ENCODE assay signal across 29 cellular contexts in the genomic region with DNA sequence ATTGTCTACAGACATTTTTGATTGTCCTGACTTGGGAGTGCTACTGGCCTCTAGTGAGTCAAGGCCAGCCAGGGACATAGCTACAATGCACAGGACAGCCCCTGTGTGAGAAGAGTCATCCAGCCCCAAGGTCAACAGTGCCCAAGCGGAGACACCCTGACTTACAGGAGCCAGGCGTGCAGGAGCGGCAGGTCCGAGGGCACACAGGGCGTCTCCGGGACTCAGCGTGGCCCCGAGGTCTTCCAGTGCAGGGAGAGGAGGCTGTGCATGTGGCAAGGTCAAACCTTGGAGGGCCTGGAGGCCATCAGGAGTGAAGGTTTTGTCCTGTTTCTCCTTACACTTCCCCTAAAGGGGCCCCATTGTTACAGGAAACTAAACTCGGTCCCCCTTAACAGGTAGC.
"Had no signal": no experiment of that assay in that cellular context is flagged by ENCODE, and none has a peak within 500 bp of the region (broad histone marks: within the 10 kb centered on the region; RNA-seq: fewer than 3 reads in every experiment).

No MANE protein-coding gene starts in this region.

- H3K9me3 ChIP-seq: esophagus muscularis mucosa, gastrocnemius medialis, heart left ventricle had no signal

- H3K4me3 ChIP-seq: coronary artery, dorsolateral prefrontal cortex, esophagus muscularis mucosa, gastrocnemius medialis, heart left ventricle had no signal

- ATAC-seq: activated CD4-positive, alpha-beta T cell treated with anti-CD3 and anti-CD28 coated beads for 36 hours; activated CD8-positive, alpha-beta memory T cell treated with anti-CD3 and anti-CD28 coated beads, Interleukin-2, amount 10 ng/mL, durations not matched to agents 7 days and 5 days; activated CD8-positive, alpha-beta T cell treated with anti-CD3 and anti-CD28 coated beads, Interleukin-2, amount 10 ng/mL, durations not matched to agents 7 days and 5 days; activated naive CD4-positive, alpha-beta T cell treated with anti-CD3 and anti-CD28 coated beads, Interleukin-2, amount 50 U/mL, for 72 hours; foreskin keratinocyte; gastrocnemius medialis; heart left ventricle had no signal

- DNase-seq: activated CD4-positive, alpha-beta memory T cell treated with anti-CD3 and anti-CD28 coated beads for 36 hours; activated CD4-positive, alpha-beta T cell treated with anti-CD3 and anti-CD28 coated beads for 36 hours; activated CD4-positive, alpha-beta T cell treated with anti-CD3 and anti-CD28 coated beads, Interleukin-2, amount 10 ng/mL, durations not matched to agents 24 days and 14 days; activated CD4-positive, CD25-positive, alpha-beta regulatory T cell; activated CD4-positive, CD25-positive, alpha-beta regulatory T cell treated with anti-CD3 and anti-CD28 coated beads, Interleukin-2, amount 50 U/mL, for 72 hours; activated CD8-positive, alpha-beta memory T cell treated with anti-CD3 and anti-CD28 coated beads, Interleukin-2, amount 10 ng/mL, durations not matched to agents 7 days and 5 days; activated CD8-positive, alpha-beta memory T cell treated with anti-CD3 and anti-CD28 coated beads, Interleukin-2, amount 50 U/mL, for 4 hours; activated CD8-positive, alpha-beta T cell treated with anti-CD3 and anti-CD28 coated beads, Interleukin-2, amount 10 ng/mL, durations not matched to agents 7 days and 5 days; activated effector memory CD4-positive, alpha-beta T cell treated with anti-CD3 and anti-CD28 coated beads, Interleukin-2, amount 50 U/mL, for 16 hours; activated naive CD4-positive, alpha-beta T cell; activated naive CD4-positive, alpha-beta T cell treated with anti-CD3 and anti-CD28 coated beads, Interleukin-2, amount 10 ng/mL, durations not matched to agents 7 days and 5 days; activated naive CD8-positive, alpha-beta T cell treated with anti-CD3 and anti-CD28 coated beads, Interleukin-2, amount 10 ng/mL, durations not matched to agents 7 days and 5 days; activated T-cell treated with anti-CD3 and anti-CD28 coated beads, Interleukin-2, amount 50 U/mL, for 1 hour; activated T-cell treated with anti-CD3 and anti-CD28 coated beads, Interleukin-2, amount 50 U/mL, for 48 hours; amniotic stem cell; anterior cingulate cortex; brain microvascular endothelial cell; dorsolateral prefrontal cortex; effector memory CD4-positive, alpha-beta T cell; endodermal cell; erythroblast; foreskin keratinocyte; gastrocnemius medialis; glutamatergic neuron; heart left ventricle; T-helper 2 cell had no signal

- H3K36me3 ChIP-seq: brain microvascular endothelial cell, esophagus muscularis mucosa, gastrocnemius medialis, heart left ventricle had no signal

- H3K27me3 ChIP-seq: brain microvascular endothelial cell, dorsolateral prefrontal cortex, foreskin keratinocyte, gastrocnemius medialis, heart left ventricle had no signal

- H3K27ac ChIP-seq: brain microvascular endothelial cell, coronary artery, dorsolateral prefrontal cortex, esophagus muscularis mucosa, foreskin keratinocyte, gastrocnemius medialis, heart left ventricle had no signal

- H3K4me1 ChIP-seq: foreskin keratinocyte, gastrocnemius medialis had no signal
